Comparison of ENCODE assay signal across 1 cellular context in genomic region chr6:2998249-2999004, GRCh38.
A peak's percentile ranks its signal among the peaks of the same experiment; 100 is the strongest.
TF ChIP-seq lines count a peak whose summit lies in the region.
"Not testable (repeated sequence)": the region's sequence is repeated elsewhere in the genome, so short reads cannot be mapped to it uniquely, and the experiment has no call there.

No MANE protein-coding gene starts in this region.

TF ChIP-seq in K562, 482 proteins besides CTCF, POLR2A, EP300 and RAD21 (continues in another document):
- TF ChIP-seq LARP7 (IDR thresholded peaks at IDR 0.05) = peak; percentile 66; the same call in 1 of the 2 replicates
- peak; percentile 53; the same call in 1 of the 2 replicates for TF ChIP-seq ZNF311 (CRISPR knock-in tag; IDR thresholded peaks at IDR 0.05)
- 0 out of 2 replicates have a peak, but pooled peaks have one; percentile 7 for TF ChIP-seq ZBTB7A (IDR thresholded peaks at IDR 0.05; ENCODE audit: borderline replicate concordance, control insufficient read depth, low read depth, low read length)
- TF ChIP-seq ZNF592 (IDR thresholded peaks at IDR 0.05) = 0 out of 2 replicates have a peak, but pooled peaks have one; percentile 26
- peak; percentile 77 for TF ChIP-seq DEAF1 (CRISPR knock-in tag; IDR thresholded peaks at IDR 0.05)
- 0 out of 2 replicates have a peak, but pooled peaks have one; percentile 57 for TF ChIP-seq ATF6 (CRISPR knock-in tag; IDR thresholded peaks at IDR 0.05)
- peak; percentile 74; the same call in 1 of the 2 replicates for TF ChIP-seq HDGF (IDR thresholded peaks at IDR 0.05)
- TF ChIP-seq, protein P1, sequence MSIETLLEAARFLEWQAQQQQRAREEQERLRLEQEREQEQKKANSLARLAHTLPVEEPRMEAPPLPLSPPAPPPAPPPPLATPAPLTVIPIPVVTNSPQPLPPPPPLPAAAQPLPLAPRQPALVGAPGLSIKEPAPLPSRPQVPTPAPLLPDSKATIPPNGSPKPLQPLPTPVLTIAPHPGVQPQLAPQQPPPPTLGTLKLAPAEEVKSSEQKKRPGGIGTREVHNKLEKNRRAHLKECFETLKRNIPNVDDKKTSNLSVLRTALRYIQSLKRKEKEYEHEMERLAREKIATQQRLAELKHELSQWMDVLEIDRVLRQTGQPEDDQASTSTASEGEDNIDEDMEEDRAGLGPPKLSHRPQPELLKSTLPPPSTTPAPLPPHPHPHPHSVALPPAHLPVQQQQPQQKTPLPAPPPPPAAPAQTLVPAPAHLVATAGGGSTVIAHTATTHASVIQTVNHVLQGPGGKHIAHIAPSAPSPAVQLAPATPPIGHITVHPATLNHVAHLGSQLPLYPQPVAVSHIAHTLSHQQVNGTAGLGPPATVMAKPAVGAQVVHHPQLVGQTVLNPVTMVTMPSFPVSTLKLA (conservative IDR thresholded peaks at IDR 0.05) = peak; percentile 21 to 50; a peak in 1 of 4 replicates
- TF ChIP-seq, protein P2, sequence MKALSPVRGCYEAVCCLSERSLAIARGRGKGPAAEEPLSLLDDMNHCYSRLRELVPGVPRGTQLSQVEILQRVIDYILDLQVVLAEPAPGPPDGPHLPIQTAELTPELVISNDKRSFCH (CRISPR knock-in tag; IDR thresholded peaks at IDR 0.05) = not testable (repeated sequence)
- TF ChIP-seq, protein P2 (tag; IDR thresholded peaks at IDR 0.05) = 0 out of 2 replicates have a peak, but pooled peaks have one; percentile 17
- TF ChIP-seq CREM (IDR thresholded peaks at IDR 0.05; ENCODE audit: low read depth) = peak; percentile 10; the same call in 1 of the 2 replicates
- TF ChIP-seq PKNOX1 (IDR thresholded peaks at IDR 0.05) = peak; percentile 91
- TF ChIP-seq, protein P3, sequence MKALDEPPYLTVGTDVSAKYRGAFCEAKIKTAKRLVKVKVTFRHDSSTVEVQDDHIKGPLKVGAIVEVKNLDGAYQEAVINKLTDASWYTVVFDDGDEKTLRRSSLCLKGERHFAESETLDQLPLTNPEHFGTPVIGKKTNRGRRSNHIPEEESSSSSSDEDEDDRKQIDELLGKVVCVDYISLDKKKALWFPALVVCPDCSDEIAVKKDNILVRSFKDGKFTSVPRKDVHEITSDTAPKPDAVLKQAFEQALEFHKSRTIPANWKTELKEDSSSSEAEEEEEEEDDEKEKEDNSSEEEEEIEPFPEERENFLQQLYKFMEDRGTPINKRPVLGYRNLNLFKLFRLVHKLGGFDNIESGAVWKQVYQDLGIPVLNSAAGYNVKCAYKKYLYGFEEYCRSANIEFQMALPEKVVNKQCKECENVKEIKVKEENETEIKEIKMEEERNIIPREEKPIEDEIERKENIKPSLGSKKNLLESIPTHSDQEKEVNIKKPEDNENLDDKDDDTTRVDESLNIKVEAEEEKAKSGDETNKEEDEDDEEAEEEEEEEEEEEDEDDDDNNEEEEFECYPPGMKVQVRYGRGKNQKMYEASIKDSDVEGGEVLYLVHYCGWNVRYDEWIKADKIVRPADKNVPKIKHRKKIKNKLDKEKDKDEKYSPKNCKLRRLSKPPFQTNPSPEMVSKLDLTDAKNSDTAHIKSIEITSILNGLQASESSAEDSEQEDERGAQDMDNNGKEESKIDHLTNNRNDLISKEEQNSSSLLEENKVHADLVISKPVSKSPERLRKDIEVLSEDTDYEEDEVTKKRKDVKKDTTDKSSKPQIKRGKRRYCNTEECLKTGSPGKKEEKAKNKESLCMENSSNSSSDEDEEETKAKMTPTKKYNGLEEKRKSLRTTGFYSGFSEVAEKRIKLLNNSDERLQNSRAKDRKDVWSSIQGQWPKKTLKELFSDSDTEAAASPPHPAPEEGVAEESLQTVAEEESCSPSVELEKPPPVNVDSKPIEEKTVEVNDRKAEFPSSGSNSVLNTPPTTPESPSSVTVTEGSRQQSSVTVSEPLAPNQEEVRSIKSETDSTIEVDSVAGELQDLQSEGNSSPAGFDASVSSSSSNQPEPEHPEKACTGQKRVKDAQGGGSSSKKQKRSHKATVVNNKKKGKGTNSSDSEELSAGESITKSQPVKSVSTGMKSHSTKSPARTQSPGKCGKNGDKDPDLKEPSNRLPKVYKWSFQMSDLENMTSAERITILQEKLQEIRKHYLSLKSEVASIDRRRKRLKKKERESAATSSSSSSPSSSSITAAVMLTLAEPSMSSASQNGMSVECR (CRISPR knock-in tag; IDR thresholded peaks at IDR 0.05) = peak; percentile 54; the same call in 1 of the 2 replicates
- 0 out of 2 replicates have a peak, but pooled peaks have one; percentile 10 for TF ChIP-seq SMAD3 (CRISPR knock-in tag; conservative IDR thresholded peaks at IDR 0.05)
- TF ChIP-seq ATF3 (IDR thresholded peaks at IDR 0.05) = peak; percentile 77
- TF ChIP-seq ATF3 (CRISPR knock-in tag; conservative IDR thresholded peaks at IDR 0.05); ATF1 (CRISPR knock-in tag; IDR thresholded peaks at IDR 0.05); JUND (tag; IDR thresholded peaks at IDR 0.05; ENCODE audit: borderline replicate concordance, low read depth, low read length): not testable (repeated sequence)
- TF ChIP-seq ATF1 (tag; IDR thresholded peaks at IDR 0.05) = peak; percentile 55
- TF ChIP-seq MAX (CRISPR knock-in tag; IDR thresholded peaks at IDR 0.05) = 0 out of 2 replicates have a peak, but pooled peaks have one; percentile 32
- TF ChIP-seq NRF1 (conservative IDR thresholded peaks at IDR 0.05 in 1 of 2, IDR thresholded peaks at IDR 0.05 in 1 of 2) = peak; percentile 82 to 86
- 0 out of 4 replicates have a peak, but pooled peaks of 1 of the 2 experiments have one; percentile 10 for TF ChIP-seq TEAD1 (CRISPR knock-in tag; IDR thresholded peaks at IDR 0.05)
- TF ChIP-seq, protein P4, sequence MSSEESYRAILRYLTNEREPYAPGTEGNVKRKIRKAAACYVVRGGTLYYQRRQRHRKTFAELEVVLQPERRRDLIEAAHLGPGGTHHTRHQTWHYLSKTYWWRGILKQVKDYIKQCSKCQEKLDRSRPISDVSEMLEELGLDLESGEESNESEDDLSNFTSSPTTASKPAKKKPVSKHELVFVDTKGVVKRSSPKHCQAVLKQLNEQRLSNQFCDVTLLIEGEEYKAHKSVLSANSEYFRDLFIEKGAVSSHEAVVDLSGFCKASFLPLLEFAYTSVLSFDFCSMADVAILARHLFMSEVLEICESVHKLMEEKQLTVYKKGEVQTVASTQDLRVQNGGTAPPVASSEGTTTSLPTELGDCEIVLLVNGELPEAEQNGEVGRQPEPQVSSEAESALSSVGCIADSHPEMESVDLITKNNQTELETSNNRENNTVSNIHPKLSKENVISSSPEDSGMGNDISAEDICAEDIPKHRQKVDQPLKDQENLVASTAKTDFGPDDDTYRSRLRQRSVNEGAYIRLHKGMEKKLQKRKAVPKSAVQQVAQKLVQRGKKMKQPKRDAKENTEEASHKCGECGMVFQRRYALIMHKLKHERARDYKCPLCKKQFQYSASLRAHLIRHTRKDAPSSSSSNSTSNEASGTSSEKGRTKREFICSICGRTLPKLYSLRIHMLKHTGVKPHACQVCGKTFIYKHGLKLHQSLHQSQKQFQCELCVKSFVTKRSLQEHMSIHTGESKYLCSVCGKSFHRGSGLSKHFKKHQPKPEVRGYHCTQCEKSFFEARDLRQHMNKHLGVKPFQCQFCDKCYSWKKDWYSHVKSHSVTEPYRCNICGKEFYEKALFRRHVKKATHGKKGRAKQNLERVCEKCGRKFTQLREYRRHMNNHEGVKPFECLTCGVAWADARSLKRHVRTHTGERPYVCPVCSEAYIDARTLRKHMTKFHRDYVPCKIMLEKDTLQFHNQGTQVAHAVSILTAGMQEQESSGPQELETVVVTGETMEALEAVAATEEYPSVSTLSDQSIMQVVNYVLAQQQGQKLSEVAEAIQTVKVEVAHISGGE (CRISPR knock-in tag; IDR thresholded peaks at IDR 0.05) = 0 out of 6 replicates have a peak, but pooled peaks of 1 of the 3 experiments have one; percentile 22
- 0 out of 2 replicates have a peak, but pooled peaks have one; percentile 33 for TF ChIP-seq ZBTB17 (CRISPR knock-in tag; IDR thresholded peaks at IDR 0.05)
- TF ChIP-seq ATF7 (IDR thresholded peaks at IDR 0.05) = peak; percentile 67; the same call in 1 of the 2 replicates
- peak; percentile 96 for TF ChIP-seq ZNF24 (IDR thresholded peaks at IDR 0.05)
- peak; percentile 29; the same call in 1 of the 2 replicates for TF ChIP-seq EP400 (IDR thresholded peaks at IDR 0.05)
- TF ChIP-seq SP1 (CRISPR knock-in tag; IDR thresholded peaks at IDR 0.05) = 0 out of 2 replicates have a peak, but pooled peaks have one; percentile 36
- TF ChIP-seq ARID2 (IDR thresholded peaks at IDR 0.05) = 0 out of 2 replicates have a peak, but pooled peaks have one; percentile 5
- peak; percentile 48 for TF ChIP-seq BRD9 (IDR thresholded peaks at IDR 0.05; ENCODE audit: low read depth, partially characterized antibody)
- peak; percentile 48 for TF ChIP-seq SMC3 (conservative IDR thresholded peaks at IDR 0.05; ENCODE audit: insufficient read depth, low read depth, low read length)
- peak; percentile 64; the same call in 1 of the 2 replicates for TF ChIP-seq CC2D1A (IDR thresholded peaks at IDR 0.05)
- TF ChIP-seq NR2F6 (CRISPR knock-in tag; IDR thresholded peaks at IDR 0.05) = peak; percentile 68; the same call in 1 of the 2 replicates
- peak; percentile 0 for TF ChIP-seq RBBP5 (IDR thresholded peaks at IDR 0.05; ENCODE audit: borderline replicate concordance, insufficient read depth, low read length, poor library complexity, severe bottlenecking)
- TF ChIP-seq JUND (IDR thresholded peaks at IDR 0.05; ENCODE audit: borderline replicate concordance, low read depth, low read length) = peak; percentile 0; the same call in 1 of the 2 replicates
- 0 out of 2 replicates have a peak, but pooled peaks have one; percentile 1 for TF ChIP-seq CXXC5 (CRISPR knock-in tag; IDR thresholded peaks at IDR 0.05)
